Comparison of ENCODE assay signal across 10 cellular contexts in the genomic region with DNA sequence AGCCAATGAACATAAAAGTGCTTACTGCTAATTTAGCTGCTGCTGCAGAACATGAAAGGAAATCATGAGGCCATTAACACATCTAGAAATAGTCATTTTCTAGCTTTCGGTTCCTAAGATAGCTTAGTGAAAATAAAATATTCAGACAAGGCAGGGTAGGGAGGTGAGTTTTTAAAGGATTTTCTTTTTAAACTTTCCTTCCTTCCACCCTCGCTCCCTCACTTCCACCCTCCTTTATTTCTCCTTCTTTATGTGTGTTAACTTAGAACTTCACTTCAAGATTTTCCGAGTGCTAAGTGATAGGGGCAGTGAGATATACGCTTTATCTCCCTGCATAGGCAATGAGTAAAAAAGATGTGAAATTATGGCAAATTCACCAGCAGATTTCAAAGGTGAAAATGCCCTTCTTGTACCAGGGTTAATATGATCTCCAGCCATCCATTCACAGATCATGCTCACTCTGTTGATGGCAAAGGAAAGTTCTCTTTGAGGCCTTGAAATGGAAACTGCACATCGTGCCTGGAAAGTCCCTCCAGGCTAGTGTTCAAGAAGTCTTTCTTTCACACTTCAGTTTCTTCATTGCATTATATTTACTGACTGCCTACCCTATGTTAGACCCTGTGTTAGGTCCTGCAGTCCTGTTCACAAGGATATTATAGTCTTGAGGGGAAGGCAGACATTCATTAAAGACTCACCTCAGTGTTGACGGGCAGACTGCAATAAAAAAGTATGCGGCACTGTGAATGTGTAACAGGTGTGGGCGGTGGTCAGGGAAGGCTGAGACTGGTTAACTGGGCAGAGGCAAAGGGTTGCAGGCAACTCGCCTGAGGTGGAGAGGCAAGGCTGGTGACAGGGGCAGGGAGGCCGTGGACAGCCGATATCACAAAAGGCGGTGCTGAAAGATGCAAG.
DNase-seq lines count a peak whose midpoint lies in the region; ATAC-seq and TF ChIP-seq lines count a peak whose summit lies in the region.
"Had no signal": no experiment of that assay in that cellular context is flagged by ENCODE, and none has a peak within 500 bp of the region (broad histone marks: within the 10 kb centered on the region; RNA-seq: fewer than 3 reads in every experiment).

No MANE protein-coding gene starts in this region.

- intact Hi-C loops in esophagus squamous epithelium (cut with DNase I), result no loop called here

- H3K9me3 Mint-ChIP-seq in nephron, result peaks cover 4% of the 10 kb centered on the region

- WGBS in esophagus squamous epithelium, 2 donors, result 72 to 79% methylated on average over 11 of the region's 12 CpGs

- no peaks in the 10 kb centered on the region for H3K36me3 ChIP-seq in esophagus squamous epithelium
- H3K36me3 ChIP-seq: upper lobe of left lung had no signal

- H3K9me3 ChIP-seq in esophagus squamous epithelium, result no peaks in the 10 kb centered on the region
- H3K9me3 ChIP-seq: upper lobe of left lung had no signal

- CTCF ChIA-PET in RWPE1 (lab: Yijun Ruan, JAX), result no interaction called here

- no peaks in the 10 kb centered on the region for H3K27me3 Mint-ChIP-seq in nephron (ENCODE audit: low read depth)

- TF ChIP-seq CTCF in nephron (IDR thresholded peaks at IDR 0.05; ENCODE audit: unreplicated experiment in 3 of 3), result no peak
- no peak for TF ChIP-seq CTCF in RWPE1 (conservative IDR thresholded peaks at IDR 0.05; ENCODE audit: low read depth)
- TF ChIP-seq CTCF in esophagus squamous epithelium (IDR thresholded peaks at IDR 0.05), result no peak

- H3K27me3 ChIP-seq in esophagus squamous epithelium, result no peaks in the 10 kb centered on the region
- H3K27me3 ChIP-seq: upper lobe of left lung had no signal

- peak overlapping the region; percentile 18 to 73 (median 39) for H3K27ac Mint-ChIP-seq in nephron

- H3K4me3 Mint-ChIP-seq in nephron, result peak overlapping the region in 1 of 3 experiments; percentile 45

- no peaks in the 10 kb centered on the region for H3K4me1 ChIP-seq in esophagus squamous epithelium
- H3K4me1 ChIP-seq: upper lobe of left lung had no signal

- no peak for TF ChIP-seq POLR2A in esophagus squamous epithelium (IDR thresholded peaks at IDR 0.05)

- DNase-seq in T follicular helper cell (ENCODE audit: low read depth) (peak; percentile 2), RWPE1 (ENCODE audit: low spot score) (no peak), dedifferentiated amniotic fluid mesenchymal stem cell (ENCODE audit: extremely low spot score) (no peak), esophagus squamous epithelium (lab: John Stamatoyannopoulos, UW) (no peak)
- DNase-seq in effector CD4-positive, alpha-beta T cell, result no peak
- DNase-seq: dermis blood vessel endothelial cell had no signal

- ATAC-seq in GM18520 (IDR thresholded peaks at IDR 0.05; ENCODE audit: unreplicated experiment), result peak; percentile 57
- peak; percentile 77 for ATAC-seq in GM21825 (IDR thresholded peaks at IDR 0.05; ENCODE audit: unreplicated experiment)

- H3K36me3 Mint-ChIP-seq in nephron (ENCODE audit: low read depth), result no peaks in the 10 kb centered on the region

- no peak overlapping the region for H3K4me3 ChIP-seq in esophagus squamous epithelium
- H3K4me3 ChIP-seq: upper lobe of left lung had no signal

- POLR2A ChIA-PET in RWPE1 (lab: Yijun Ruan, JAX; ENCODE audit: low non-redundant PET), result no interaction called here

- H3K27ac ChIP-seq in RWPE1 (no peak overlapping the region), esophagus squamous epithelium (no peak overlapping the region)
- H3K27ac ChIP-seq: upper lobe of left lung had no signal

- H3K4me1 Mint-ChIP-seq in nephron, result peaks cover 23% of the 10 kb centered on the region
